ENCODE assay signal across 17 cellular contexts in the genomic region with DNA sequence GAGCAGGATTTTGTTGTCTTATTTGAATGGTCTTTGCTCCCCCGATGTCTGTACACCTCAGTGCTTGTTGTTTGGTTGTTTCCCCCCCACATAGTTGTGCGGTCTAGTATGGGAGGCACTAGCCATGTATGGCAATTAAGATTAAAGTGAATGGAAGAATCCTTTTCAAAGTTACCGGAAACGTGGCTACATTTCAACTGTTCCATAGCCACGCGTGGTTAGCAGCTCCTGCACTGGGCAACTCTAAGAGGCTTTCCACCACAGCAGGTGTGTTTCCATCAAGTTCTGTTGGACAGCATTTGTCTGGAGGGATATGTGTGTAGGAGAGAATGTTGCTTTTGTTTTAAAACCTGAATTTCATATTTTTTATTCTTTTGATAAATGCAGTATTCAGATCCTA.
A peak's percentile ranks its signal among the peaks of the same experiment; 100 is the strongest.
DNase-seq lines count a peak whose midpoint lies in the region; ATAC-seq and TF ChIP-seq lines count a peak whose summit lies in the region.
"Had no signal": no experiment of that assay in that cellular context is flagged by ENCODE, and none has a peak within 500 bp of the region (broad histone marks: within the 10 kb centered on the region; RNA-seq: fewer than 3 reads in every experiment).

No MANE protein-coding gene starts in this region.

- peaks cover 17% of the 10 kb centered on the region for H3K4me1 Mint-ChIP-seq in activated CD4-positive, alpha-beta T cell treated with anti-CD3 and anti-CD28 coated beads, Interleukin-2, amount 10 ng/mL, durations not matched to agents 24 days and 14 days
- H3K4me1 Mint-ChIP-seq in T-cell (peaks cover 17 to 21% (median 18%) of the 10 kb centered on the region in 3 donors), natural killer cell (peaks cover 18 to 20% of the 10 kb centered on the region in 2 donors)
- H3K4me1 Mint-ChIP-seq in activated naive CD8-positive, alpha-beta T cell treated with anti-CD3 and anti-CD28 coated beads, Interleukin-2, amount 10 ng/mL, durations not matched to agents 7 days and 5 days, result peaks cover 14% of the 10 kb centered on the region

- POLR2A ChIA-PET in T-cell (lab: Charles Lee), result no interaction called here
- POLR2A ChIA-PET in activated naive CD8-positive, alpha-beta T cell treated with anti-CD3 and anti-CD28 coated beads, Interleukin-2, amount 10 ng/mL, durations not matched to agents 7 days and 5 days (lab: Charles Lee), result no interaction called here

- CTCF ChIA-PET in T-cell (lab: Charles Lee), result interaction anchor here in 1 of 2 donors (0.7 kb wide), 1 partner anchor 12 kb away, joined by 3 read pairs; no protein-coding TSS in a partner anchor

- H3K36me3 Mint-ChIP-seq in activated CD4-positive, alpha-beta T cell treated with anti-CD3 and anti-CD28 coated beads, Interleukin-2, amount 10 ng/mL, durations not matched to agents 24 days and 14 days (ENCODE audit: low read depth), result peaks cover 9% of the 10 kb centered on the region
- H3K36me3 Mint-ChIP-seq in T-cell, result peaks cover 35% of the 10 kb centered on the region
- peaks cover 12% of the 10 kb centered on the region for H3K36me3 Mint-ChIP-seq in activated naive CD8-positive, alpha-beta T cell treated with anti-CD3 and anti-CD28 coated beads, Interleukin-2, amount 10 ng/mL, durations not matched to agents 7 days and 5 days
- peaks cover 6% of the 10 kb centered on the region for H3K36me3 Mint-ChIP-seq in natural killer cell

- intact Hi-C loops in activated CD4-positive, alpha-beta T cell treated with anti-CD3 and anti-CD28 coated beads, Interleukin-2, amount 10 ng/mL, durations not matched to agents 24 days and 14 days (cut with micrococcal nuclease), result no loop called here
- intact Hi-C loops in natural killer cell (cut with micrococcal nuclease), result no loop called here

- no peaks in the 10 kb centered on the region for H3K27me3 Mint-ChIP-seq in activated CD4-positive, alpha-beta T cell treated with anti-CD3 and anti-CD28 coated beads, Interleukin-2, amount 10 ng/mL, durations not matched to agents 24 days and 14 days
- no peaks in the 10 kb centered on the region for H3K27me3 Mint-ChIP-seq in T-cell
- H3K27me3 Mint-ChIP-seq in activated naive CD8-positive, alpha-beta T cell treated with anti-CD3 and anti-CD28 coated beads, Interleukin-2, amount 10 ng/mL, durations not matched to agents 7 days and 5 days, result no peaks in the 10 kb centered on the region
- no peaks in the 10 kb centered on the region for H3K27me3 Mint-ChIP-seq in natural killer cell (ENCODE audit: low read depth in 2 of 2)

- peak overlapping the region; percentile 25 for H3K4me3 Mint-ChIP-seq in activated CD4-positive, alpha-beta T cell treated with anti-CD3 and anti-CD28 coated beads, Interleukin-2, amount 10 ng/mL, durations not matched to agents 24 days and 14 days
- H3K4me3 Mint-ChIP-seq in T-cell (peak overlapping the region in 2 of 3 donors; percentile 11 to 26), natural killer cell (peak overlapping the region; percentile 74)
- H3K4me3 Mint-ChIP-seq in activated naive CD8-positive, alpha-beta T cell treated with anti-CD3 and anti-CD28 coated beads, Interleukin-2, amount 10 ng/mL, durations not matched to agents 7 days and 5 days, result peak overlapping the region; percentile 53

- TF ChIP-seq CTCF in natural killer cell (IDR thresholded peaks at IDR 0.05), result no peak

- H3K27ac Mint-ChIP-seq in activated CD4-positive, alpha-beta T cell treated with anti-CD3 and anti-CD28 coated beads, Interleukin-2, amount 10 ng/mL, durations not matched to agents 24 days and 14 days, result no peak overlapping the region
- no peak overlapping the region for H3K27ac Mint-ChIP-seq in T-cell
- H3K27ac Mint-ChIP-seq in activated naive CD8-positive, alpha-beta T cell treated with anti-CD3 and anti-CD28 coated beads, Interleukin-2, amount 10 ng/mL, durations not matched to agents 7 days and 5 days, result no peak overlapping the region
- H3K27ac Mint-ChIP-seq in natural killer cell, result peak overlapping the region in 1 of 2 donors; percentile 72

- DNase-seq in activated CD4-positive, alpha-beta T cell treated with anti-CD3 and anti-CD28 coated beads, Interleukin-2, amount 10 ng/mL, durations not matched to agents 24 days and 14 days, result no peak
- DNase-seq in activated CD4-positive, alpha-beta T cell treated with anti-CD3 and anti-CD28 coated beads, Interleukin-2, amount 50 U/mL, for 48 hours, result no peak
- DNase-seq in T-cell (no peak), natural killer cell (no peak)
- DNase-seq in activated naive CD8-positive, alpha-beta T cell treated with anti-CD3 and anti-CD28 coated beads, Interleukin-2, amount 10 ng/mL, durations not matched to agents 7 days and 5 days, result no peak
- DNase-seq: 8988T, C1 segment of cervical spinal cord, H7, KG1, NCI-H1048, NCI-H146, NCI-H2081 treated with DMSO at 0.1 percent for 48 hours, NCI-H2227 treated with DMSO at 0.1 percent for 48 hours, NCI-H524 had no signal

- peaks cover 7% of the 10 kb centered on the region for H3K9me3 Mint-ChIP-seq in activated CD4-positive, alpha-beta T cell treated with anti-CD3 and anti-CD28 coated beads, Interleukin-2, amount 10 ng/mL, durations not matched to agents 24 days and 14 days
- H3K9me3 Mint-ChIP-seq in T-cell, result no peaks in the 10 kb centered on the region
- peaks cover 4% of the 10 kb centered on the region for H3K9me3 Mint-ChIP-seq in activated naive CD8-positive, alpha-beta T cell treated with anti-CD3 and anti-CD28 coated beads, Interleukin-2, amount 10 ng/mL, durations not matched to agents 7 days and 5 days
- no peaks in the 10 kb centered on the region for H3K9me3 Mint-ChIP-seq in natural killer cell

- no peak for ATAC-seq in T-cell (replicated peaks in 1 of 4)
- peak; percentile 33 for ATAC-seq in activated naive CD8-positive, alpha-beta T cell treated with anti-CD3 and anti-CD28 coated beads, Interleukin-2, amount 10 ng/mL, durations not matched to agents 7 days and 5 days (ENCODE audit: low read depth)
- ATAC-seq in natural killer cell, result peak in 1 of 3 donors; percentile 25
- no peak for ATAC-seq in HG02885 (IDR thresholded peaks at IDR 0.05; ENCODE audit: poor library complexity, unreplicated experiment)
- no peak for ATAC-seq in HG02571 (IDR thresholded peaks at IDR 0.05; ENCODE audit: unreplicated experiment)
- ATAC-seq in GM18909 (IDR thresholded peaks at IDR 0.05; ENCODE audit: poor library complexity, unreplicated experiment), result no peak

Comparison
In these comparisons a context has a peak if more than half of its experiments do, and no peak if none do; other contexts are left out.
1. H3K4me3 Mint-ChIP-seq: peak in every context shown above with its lines; median percentile 74 in natural killer cell; 53 in activated naive CD8-positive, alpha-beta T cell treated with anti-CD3 and anti-CD28 coated beads, Interleukin-2, amount 10 ng/mL, durations not matched to agents 7 days and 5 days; 25 in activated CD4-positive, alpha-beta T cell treated with anti-CD3 and anti-CD28 coated beads, Interleukin-2, amount 10 ng/mL, durations not matched to agents 24 days and 14 days; 18 in T-cell.